ENCODE assay signal across 20 cellular contexts in genomic region chr9:126872516-126872915, GRCh38. TPM values are rescaled to one million over a fixed set of nuclear protein-coding genes. Genes with fewer than 3 reads are reported as not detected.
A peak's percentile ranks its signal among the peaks of the same experiment; 100 is the strongest.
DNase-seq lines count a peak whose midpoint lies in the region; ATAC-seq and TF ChIP-seq lines count a peak whose summit lies in the region.
"Had no signal": no experiment of that assay in that cellular context is flagged by ENCODE, and none has a peak within 500 bp of the region (broad histone marks: within the 10 kb centered on the region; RNA-seq: fewer than 3 reads in every experiment).

No MANE protein-coding gene starts in this region.

- H3K9me2 ChIP-seq in GM23338 (ENCODE audit: insufficient read depth): no peaks in the 10 kb centered on the region

- TF ChIP-seq CTCF in MCF 10A (IDR thresholded peaks at IDR 0.05; ENCODE audit: unreplicated experiment): no peak
- no peak for TF ChIP-seq CTCF in breast epithelium (IDR thresholded peaks at IDR 0.05)
- no peak for TF ChIP-seq CTCF in GM23338 (conservative IDR thresholded peaks at IDR 0.05; ENCODE audit: low read depth in 2 of 2)

- H3K27ac Mint-ChIP-seq in MCF 10A (ENCODE audit: low read depth, unreplicated experiment) (peak overlapping the region; percentile 16), GM23338 (peak overlapping the region; percentile 33; the same call in 1 of the 2 replicates)
- H3K27ac Mint-ChIP-seq in dendritic cell treated with granulocyte-macrophage colony-stimulating factor and Interleukin-4, amounts not matched to agents 40 ng/mL and 50 ng/mL, for 4 days: peak overlapping the region; percentile 46
- H3K27ac Mint-ChIP-seq in stimulated activated memory B cell treated with anti-CD40 and anti-IgM and Interleukin-4, amounts not matched to agents 10 μg/mL and 1 μg/mL and 100 μg/mL, for 72 hours: no peak overlapping the region
- H3K27ac Mint-ChIP-seq: activated CD4-positive, alpha-beta memory T cell treated with anti-CD3 and anti-CD28 coated beads, Interleukin-2, amount 10 ng/mL, durations not matched to agents 7 days and 5 days had no signal

- H3K27me3 Mint-ChIP-seq in MCF 10A (ENCODE audit: insufficient read depth, unreplicated experiment) (no peaks in the 10 kb centered on the region), GM23338 (ENCODE audit: insufficient read depth, low read depth, poor library complexity) (peaks cover 2% of the 10 kb centered on the region)
- H3K27me3 Mint-ChIP-seq in dendritic cell treated with granulocyte-macrophage colony-stimulating factor and Interleukin-4, amounts not matched to agents 40 ng/mL and 50 ng/mL, for 4 days: no peaks in the 10 kb centered on the region
- H3K27me3 Mint-ChIP-seq in stimulated activated memory B cell treated with anti-CD40 and anti-IgM and Interleukin-4, amounts not matched to agents 10 μg/mL and 1 μg/mL and 100 μg/mL, for 72 hours: no peaks in the 10 kb centered on the region
- H3K27me3 Mint-ChIP-seq: activated CD4-positive, alpha-beta memory T cell treated with anti-CD3 and anti-CD28 coated beads, Interleukin-2, amount 10 ng/mL, durations not matched to agents 7 days and 5 days had no signal

- BruUV-seq in MCF 10A (replicated peaks; lab: Mats Ljungman, UMichigan): no TSS peak

- H3K4me3 ChIP-seq in breast epithelium (no peak overlapping the region), GM23338 (no peak overlapping the region)
- H3K4me3 ChIP-seq: adrenal gland, PC-9, thyroid gland had no signal

- H3K36me3 Mint-ChIP-seq in MCF 10A (ENCODE audit: insufficient read depth, unreplicated experiment) (peaks cover 11% of the 10 kb centered on the region), GM23338 (ENCODE audit: low read depth) (peaks cover 3% of the 10 kb centered on the region; the same call in 2 of the 3 replicates)
- H3K36me3 Mint-ChIP-seq in dendritic cell treated with granulocyte-macrophage colony-stimulating factor and Interleukin-4, amounts not matched to agents 40 ng/mL and 50 ng/mL, for 4 days (ENCODE audit: low read depth): peaks cover 66% of the 10 kb centered on the region
- H3K36me3 Mint-ChIP-seq in stimulated activated memory B cell treated with anti-CD40 and anti-IgM and Interleukin-4, amounts not matched to agents 10 μg/mL and 1 μg/mL and 100 μg/mL, for 72 hours: peaks cover 25% of the 10 kb centered on the region

- peaks cover 98% of the 10 kb centered on the region for H3K79me2 ChIP-seq in GM23338 (replicated peaks; ENCODE audit: insufficient read depth)

- intact Hi-C loops in MCF 10A (cut with micrococcal nuclease): no loop called here
- intact Hi-C loops in breast epithelium (cut with DNase I; ENCODE audit: low total_unique reads): no loop called here
- intact Hi-C loops in dendritic cell treated with granulocyte-macrophage colony-stimulating factor and Interleukin-4, amounts not matched to agents 40 ng/mL and 50 ng/mL, for 4 days (cut with micrococcal nuclease): no loop called here

- H3K9me3 Mint-ChIP-seq in MCF 10A (ENCODE audit: unreplicated experiment) (no peaks in the 10 kb centered on the region), GM23338 (peaks cover 2% of the 10 kb centered on the region; the same call in 2 of the 3 replicates)
- no peaks in the 10 kb centered on the region for H3K9me3 Mint-ChIP-seq in dendritic cell treated with granulocyte-macrophage colony-stimulating factor and Interleukin-4, amounts not matched to agents 40 ng/mL and 50 ng/mL, for 4 days
- no peaks in the 10 kb centered on the region for H3K9me3 Mint-ChIP-seq in stimulated activated memory B cell treated with anti-CD40 and anti-IgM and Interleukin-4, amounts not matched to agents 10 μg/mL and 1 μg/mL and 100 μg/mL, for 72 hours
- H3K9me3 Mint-ChIP-seq: activated CD4-positive, alpha-beta memory T cell treated with anti-CD3 and anti-CD28 coated beads, Interleukin-2, amount 10 ng/mL, durations not matched to agents 7 days and 5 days had no signal

- no peak overlapping the region for H3K4me3 Mint-ChIP-seq in MCF 10A (ENCODE audit: unreplicated experiment)
- no peak overlapping the region for H3K4me3 Mint-ChIP-seq in GM23338
- no peak overlapping the region for H3K4me3 Mint-ChIP-seq in dendritic cell treated with granulocyte-macrophage colony-stimulating factor and Interleukin-4, amounts not matched to agents 40 ng/mL and 50 ng/mL, for 4 days
- H3K4me3 Mint-ChIP-seq in stimulated activated memory B cell treated with anti-CD40 and anti-IgM and Interleukin-4, amounts not matched to agents 10 μg/mL and 1 μg/mL and 100 μg/mL, for 72 hours: no peak overlapping the region
- H3K4me3 Mint-ChIP-seq: activated CD4-positive, alpha-beta memory T cell treated with anti-CD3 and anti-CD28 coated beads, Interleukin-2, amount 10 ng/mL, durations not matched to agents 7 days and 5 days had no signal

- H3K36me3 ChIP-seq in breast epithelium: no peaks in the 10 kb centered on the region
- no peaks in the 10 kb centered on the region for H3K36me3 ChIP-seq in GM23338 (ENCODE audit: insufficient read depth)
- H3K36me3 ChIP-seq: adrenal gland, thyroid gland had no signal

- no peak for ATAC-seq in GM23338
- peak; percentile 39 for ATAC-seq in stimulated activated memory B cell treated with anti-CD40 and anti-IgM and Interleukin-4, amounts not matched to agents 10 μg/mL and 1 μg/mL and 100 μg/mL, for 72 hours
- ATAC-seq: esophagus mucosa, left cardiac atrium had no signal

- H3K27ac ChIP-seq in breast epithelium (no peak overlapping the region), GM23338 (ENCODE audit: low read depth) (peak overlapping the region; percentile 68)
- H3K27ac ChIP-seq: adrenal gland, PC-9, thyroid gland had no signal

- CTCF ChIA-PET in MCF 10A (lab: Yijun Ruan, JAX): interaction anchor here (0.6 to 2.0 kb wide), 2 partner anchors 14 to 143 kb away, joined by 3 to 5 read pairs; no protein-coding TSS in a partner anchor

- no peak for DNase-seq in MCF 10A (ENCODE audit: unreplicated experiment)
- DNase-seq in breast epithelium (ENCODE audit: low spot score in 2 of 2): no peak
- no peak for DNase-seq in GM23338 (ENCODE audit: low spot score)
- DNase-seq in superior temporal gyrus (ENCODE audit: extremely low spot score): no peak
- no peak for DNase-seq in GM19240 (ENCODE audit: insufficient read length, low spot score)
- no peak for DNase-seq in T-helper 2 cell
- DNase-seq: activated CD4-positive, alpha-beta memory T cell treated with anti-CD3 and anti-CD28 coated beads, Interleukin-2, amount 10 ng/mL, durations not matched to agents 7 days and 5 days; adrenal gland; caudate nucleus; DND-41; left cardiac atrium; NCI-H146; NCI-H748 treated with DMSO at 0.1 percent for 48 hours; PC-9; SIG-M5; T-helper 1 cell; thyroid gland had no signal

- POLR2A ChIA-PET in MCF 10A (lab: Yijun Ruan, JAX): no interaction called here

- H3K4me1 Mint-ChIP-seq in MCF 10A (ENCODE audit: insufficient read depth, unreplicated experiment) (peaks cover 6% of the 10 kb centered on the region), GM23338 (peaks cover 34% of the 10 kb centered on the region)
- peaks cover 55% of the 10 kb centered on the region for H3K4me1 Mint-ChIP-seq in dendritic cell treated with granulocyte-macrophage colony-stimulating factor and Interleukin-4, amounts not matched to agents 40 ng/mL and 50 ng/mL, for 4 days (ENCODE audit: low read depth)
- H3K4me1 Mint-ChIP-seq in stimulated activated memory B cell treated with anti-CD40 and anti-IgM and Interleukin-4, amounts not matched to agents 10 μg/mL and 1 μg/mL and 100 μg/mL, for 72 hours: peaks cover 42% of the 10 kb centered on the region

- no peak for TF ChIP-seq POLR2A in breast epithelium (IDR thresholded peaks at IDR 0.05)

- H4K20me1 ChIP-seq in GM23338 (replicated peaks; ENCODE audit: insufficient read depth): peaks cover 14% of the 10 kb centered on the region

- no peaks in the 10 kb centered on the region for H3K9me3 ChIP-seq in breast epithelium
- H3K9me3 ChIP-seq: adrenal gland, thyroid gland had no signal

- H3F3A ChIP-seq in GM23338 (replicated peaks; ENCODE audit: low read depth): no peaks in the 10 kb centered on the region

- H3K4me1 ChIP-seq in breast epithelium (no peaks in the 10 kb centered on the region), GM23338 (ENCODE audit: insufficient read depth) (peaks cover 22% of the 10 kb centered on the region)

- no peak overlapping the region for H2AFZ ChIP-seq in GM23338
- H2AFZ ChIP-seq: PC-9 had no signal

- no peak overlapping the region for H3K4me2 ChIP-seq in GM23338
- H3K4me2 ChIP-seq: PC-9 had no signal

- H3K27me3 ChIP-seq in breast epithelium (no peaks in the 10 kb centered on the region), GM23338 (ENCODE audit: insufficient read depth) (no peaks in the 10 kb centered on the region)
- H3K27me3 ChIP-seq: adrenal gland, thyroid gland had no signal

TF ChIP-seq in GM23338, 12 proteins besides CTCF, POLR2A, EP300 and RAD21 (continues in another document):
- TF ChIP-seq STAT1 (IDR thresholded peaks at IDR 0.05; ENCODE audit: unreplicated experiment): no peak
- TF ChIP-seq NANOG (IDR thresholded peaks at IDR 0.05; ENCODE audit: borderline replicate concordance): no peak
- no peak for TF ChIP-seq ZNF331 (CRISPR knock-in tag; IDR thresholded peaks at IDR 0.05; ENCODE audit: low read depth)

RNA-seq across cellular contexts. Expression of gene ZBTB34, which starts 12.1 kb away (rescaled TPM):
- 4.6 and 6.9 TPM in 2 replicates for total RNA-seq in MCF 10A (2022)
- total RNA-seq in breast epithelium: 10 to 100 TPM in 2 of 3 donors, 1 to 10 TPM in 1; 9.2 to 13.9 (median 12.2) TPM
- 21.9 and 23.7 TPM in 2 replicates for total RNA-seq in GM23338 (2014; rRNA removed; shearing (Covaris generic))
- 5.5 and 6.4 TPM in 2 replicates for polyA plus RNA-seq in GM23338 (2016; fragmentation: Nextera tagmentation; extraction: Ambion mirVana)

RNA-seq across cellular contexts. Expression of gene RALGPS1, which starts 42.1 kb away (rescaled TPM):
- total RNA-seq in MCF 10A (2022): 2.4 and 3.3 TPM in 2 replicates
- 10 to 100 TPM in 2 of 3 donors, 1 to 10 TPM in 1; 5.8 to 30.7 (median 15.1) TPM for total RNA-seq in breast epithelium
- 35.9 and 57.1 TPM in 2 replicates for total RNA-seq in GM23338 (2014; rRNA removed; shearing (Covaris generic))
- 16.5 and 18.2 TPM in 2 replicates for polyA plus RNA-seq in GM23338 (2016; fragmentation: Nextera tagmentation; extraction: Ambion mirVana)
